In genomic region chr17:3007651-3008121, GRCh38 we compare ENCODE assay signal across 29 cellular contexts. TPM values are rescaled to one million over a fixed set of nuclear protein-coding genes. Genes with fewer than 3 reads are reported as not detected.
"Had no signal": no experiment of that assay in that cellular context is flagged by ENCODE, and none has a peak within 500 bp of the region (broad histone marks: within the 10 kb centered on the region; RNA-seq: fewer than 3 reads in every experiment).

No MANE protein-coding gene starts in this region.

- H3K4me2 ChIP-seq: neural progenitor cell had no signal

- H3K27ac ChIP-seq: breast epithelium, colonic mucosa, dorsolateral prefrontal cortex, esophagus squamous epithelium, gastrocnemius medialis, neural progenitor cell, testis had no signal

- DNase-seq: activated CD4-positive, alpha-beta T cell treated with anti-CD3 and anti-CD28 coated beads for 1 hour; activated CD4-positive, alpha-beta T cell treated with anti-CD3 and anti-CD28 coated beads, Interleukin-2, amount 50 U/mL, for 1 hour; activated CD8-positive, alpha-beta T cell treated with anti-CD3 and anti-CD28 coated beads, Interleukin-2, amount 10 ng/mL, durations not matched to agents 7 days and 5 days; activated naive CD4-positive, alpha-beta T cell; activated naive CD8-positive, alpha-beta T cell treated with anti-CD3 and anti-CD28 coated beads, Interleukin-2, amount 10 ng/mL, durations not matched to agents 7 days and 5 days; amniotic stem cell; colonic mucosa; effector memory CD8-positive, alpha-beta T cell; esophagus squamous epithelium; gastrocnemius medialis; head of caudate nucleus; left cardiac atrium; mesendoderm; naive B cell; right cardiac atrium; stimulated activated CD4-positive, alpha-beta T cell treated with anti-CD3 and anti-CD28 coated beads, Interleukin-1b, Interleukin-23, amount 100 ng/mL, for 48 hours; stimulated activated naive CD4-positive, alpha-beta T cell; T-cell; testis; trophoblast cell had no signal

- H3K36me3 ChIP-seq: breast epithelium, colonic mucosa, gastrocnemius medialis, neural progenitor cell had no signal

- H3K4me3 Mint-ChIP-seq: activated CD8-positive, alpha-beta T cell treated with anti-CD3 and anti-CD28 coated beads, Interleukin-2, amount 10 ng/mL, durations not matched to agents 7 days and 5 days; activated naive CD8-positive, alpha-beta T cell treated with anti-CD3 and anti-CD28 coated beads, Interleukin-2, amount 10 ng/mL, durations not matched to agents 7 days and 5 days; central memory CD8-positive, alpha-beta T cell; effector memory CD8-positive, alpha-beta T cell; neural progenitor cell; T-cell had no signal

- H3K27me3 Mint-ChIP-seq: activated naive CD8-positive, alpha-beta T cell treated with anti-CD3 and anti-CD28 coated beads, Interleukin-2, amount 10 ng/mL, durations not matched to agents 7 days and 5 days; central memory CD8-positive, alpha-beta T cell; effector memory CD8-positive, alpha-beta T cell; naive B cell; T-cell had no signal

- H3K4me3 ChIP-seq: breast epithelium, colonic mucosa, dorsolateral prefrontal cortex, esophagus squamous epithelium, gastrocnemius medialis, neural progenitor cell, testis had no signal

- H3K27ac Mint-ChIP-seq: activated CD8-positive, alpha-beta T cell treated with anti-CD3 and anti-CD28 coated beads, Interleukin-2, amount 10 ng/mL, durations not matched to agents 7 days and 5 days; activated naive CD8-positive, alpha-beta T cell treated with anti-CD3 and anti-CD28 coated beads, Interleukin-2, amount 10 ng/mL, durations not matched to agents 7 days and 5 days; neural progenitor cell; T-cell had no signal

- H2AFZ ChIP-seq: neural progenitor cell had no signal

- H3K9me3 ChIP-seq: breast epithelium, colonic mucosa, esophagus squamous epithelium, gastrocnemius medialis, testis had no signal

- H3K9me3 Mint-ChIP-seq: activated naive CD8-positive, alpha-beta T cell treated with anti-CD3 and anti-CD28 coated beads, Interleukin-2, amount 10 ng/mL, durations not matched to agents 7 days and 5 days; central memory CD8-positive, alpha-beta T cell; effector memory CD8-positive, alpha-beta T cell; naive B cell; neural progenitor cell; T-cell had no signal

- H3K27me3 ChIP-seq: breast epithelium, colonic mucosa, dorsolateral prefrontal cortex, esophagus squamous epithelium, gastrocnemius medialis, neural progenitor cell, testis had no signal

- H3K4me1 Mint-ChIP-seq: activated naive CD8-positive, alpha-beta T cell treated with anti-CD3 and anti-CD28 coated beads, Interleukin-2, amount 10 ng/mL, durations not matched to agents 7 days and 5 days; neural progenitor cell had no signal

- H3K9ac ChIP-seq: neural progenitor cell had no signal

- H3K36me3 Mint-ChIP-seq: activated naive CD8-positive, alpha-beta T cell treated with anti-CD3 and anti-CD28 coated beads, Interleukin-2, amount 10 ng/mL, durations not matched to agents 7 days and 5 days; neural progenitor cell had no signal

- H3K4me1 ChIP-seq: neural progenitor cell had no signal

RNA-seq across cellular contexts. Expression of gene OR1D5, which starts 55.7 kb away (rescaled TPM):
- total RNA-seq: activated CD8-positive, alpha-beta T cell treated with anti-CD3 and anti-CD28 coated beads, Interleukin-2, amount 10 ng/mL, durations not matched to agents 7 days and 5 days; activated naive CD8-positive, alpha-beta T cell treated with anti-CD3 and anti-CD28 coated beads, Interleukin-2, amount 10 ng/mL, durations not matched to agents 7 days and 5 days; breast epithelium; colonic mucosa; dorsolateral prefrontal cortex; esophagus squamous epithelium; gastrocnemius medialis; left cardiac atrium; liver; mucosa of gallbladder; osteocyte; pulmonary artery endothelial cell; right cardiac atrium; skeletal muscle tissue; T-cell; testis had no signal
- polyA plus RNA-seq: liver, right cardiac atrium had no signal
